Comparison of ENCODE assay signal across 27 cellular contexts in the genomic region with DNA sequence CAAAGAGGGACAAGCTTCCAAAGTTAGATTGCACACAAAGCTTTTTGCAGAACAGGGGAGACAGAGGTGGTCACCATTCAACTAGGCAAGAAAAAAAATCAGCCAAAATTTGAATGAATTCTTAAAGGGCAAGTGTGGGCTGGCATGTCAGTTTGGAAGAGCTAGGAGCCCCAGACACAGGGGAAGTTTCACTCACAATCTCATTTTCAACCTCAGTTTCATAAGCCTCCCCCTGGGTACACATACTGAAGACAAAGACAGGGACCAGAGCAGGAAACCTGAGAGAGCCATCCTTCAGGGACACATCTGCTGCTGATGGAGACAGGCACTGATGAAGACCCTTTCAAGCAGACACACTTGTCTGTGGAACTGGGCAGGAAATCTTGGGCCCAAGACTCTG.
"Had no signal": no experiment of that assay in that cellular context is flagged by ENCODE, and none has a peak within 500 bp of the region (broad histone marks: within the 10 kb centered on the region; RNA-seq: fewer than 3 reads in every experiment).

No MANE protein-coding gene starts in this region.

- H3K36me3 ChIP-seq: ascending aorta, cardiac muscle cell had no signal

- DNase-seq: activated B cell treated with CpG ODN at 0.5 μM for 24 hours; activated CD4-positive, alpha-beta memory T cell treated with anti-CD3 and anti-CD28 coated beads for 36 hours; activated CD4-positive, alpha-beta T cell treated with anti-CD3 and anti-CD28 coated beads for 4 hours; activated CD4-positive, alpha-beta T cell treated with anti-CD3 and anti-CD28 coated beads, Interleukin-2, amount 10 ng/mL, durations not matched to agents 24 days and 14 days; activated CD4-positive, alpha-beta T cell treated with anti-CD3 and anti-CD28 coated beads, Interleukin-2, amount 50 U/mL, for 1 hour; activated CD4-positive, alpha-beta T cell treated with anti-CD3 and anti-CD28 coated beads, Interleukin-2, amount 50 U/mL, for 4 hours; activated CD4-positive, CD25-positive, alpha-beta regulatory T cell treated with anti-CD3 and anti-CD28 coated beads, Interleukin-2, amount 50 U/mL, for 72 hours; activated CD8-positive, alpha-beta memory T cell treated with anti-CD3 and anti-CD28 coated beads for 24 hours; activated CD8-positive, alpha-beta memory T cell treated with anti-CD3 and anti-CD28 coated beads, Interleukin-2, amount 10 ng/mL, durations not matched to agents 7 days and 5 days; activated CD8-positive, alpha-beta memory T cell treated with anti-CD3 and anti-CD28 coated beads, Interleukin-2, amount 50 U/mL, for 48 hours; activated CD8-positive, alpha-beta T cell treated with anti-CD3 and anti-CD28 coated beads for 36 hours; activated effector memory CD4-positive, alpha-beta T cell treated with Interleukin-2 at 50 U/mL for 16 hours; activated gamma-delta T cell; activated naive CD4-positive, alpha-beta T cell treated with anti-CD3 and anti-CD28 coated beads, Interleukin-2, amount 10 ng/mL, durations not matched to agents 7 days and 5 days; activated naive CD4-positive, alpha-beta T cell treated with Interleukin-2 at 50 U/mL for 16 hours; activated naive CD8-positive, alpha-beta T cell treated with anti-CD3 and anti-CD28 coated beads, Interleukin-2, amount 10 ng/mL, durations not matched to agents 7 days and 5 days; activated naive CD8-positive, alpha-beta T cell treated with anti-CD3 and anti-CD28 coated beads, Interleukin-2, amount 50 U/mL, for 24 hours; activated T-cell treated with anti-CD3 and anti-CD28 coated beads, Interleukin-2, amount 50 U/mL, for 24 hours; activated T-cell treated with anti-CD3 and anti-CD28 coated beads, Interleukin-2, amount 50 U/mL, for 48 hours; amygdala; anterior cingulate cortex; cerebellar nuclear complex; T-helper 2 cell; T-helper 9 cell had no signal

- H3K27me3 ChIP-seq: ascending aorta, cardiac muscle cell had no signal

- H3K4me3 ChIP-seq: ascending aorta, cardiac muscle cell had no signal

- ATAC-seq: activated CD8-positive, alpha-beta memory T cell treated with anti-CD3 and anti-CD28 coated beads, Interleukin-2, amount 10 ng/mL, durations not matched to agents 7 days and 5 days; activated CD8-positive, alpha-beta T cell treated with anti-CD3 and anti-CD28 coated beads for 36 hours; activated naive CD8-positive, alpha-beta T cell treated with anti-CD3 and anti-CD28 coated beads, Interleukin-2, amount 50 U/mL, for 24 hours had no signal

- H3K27ac ChIP-seq: ascending aorta, cardiac muscle cell, VCaP had no signal

- H3K9me3 ChIP-seq: ascending aorta had no signal

- H3K4me1 ChIP-seq: ascending aorta had no signal
